8 cellular contexts compared by ENCODE assay signal in the genomic region with DNA sequence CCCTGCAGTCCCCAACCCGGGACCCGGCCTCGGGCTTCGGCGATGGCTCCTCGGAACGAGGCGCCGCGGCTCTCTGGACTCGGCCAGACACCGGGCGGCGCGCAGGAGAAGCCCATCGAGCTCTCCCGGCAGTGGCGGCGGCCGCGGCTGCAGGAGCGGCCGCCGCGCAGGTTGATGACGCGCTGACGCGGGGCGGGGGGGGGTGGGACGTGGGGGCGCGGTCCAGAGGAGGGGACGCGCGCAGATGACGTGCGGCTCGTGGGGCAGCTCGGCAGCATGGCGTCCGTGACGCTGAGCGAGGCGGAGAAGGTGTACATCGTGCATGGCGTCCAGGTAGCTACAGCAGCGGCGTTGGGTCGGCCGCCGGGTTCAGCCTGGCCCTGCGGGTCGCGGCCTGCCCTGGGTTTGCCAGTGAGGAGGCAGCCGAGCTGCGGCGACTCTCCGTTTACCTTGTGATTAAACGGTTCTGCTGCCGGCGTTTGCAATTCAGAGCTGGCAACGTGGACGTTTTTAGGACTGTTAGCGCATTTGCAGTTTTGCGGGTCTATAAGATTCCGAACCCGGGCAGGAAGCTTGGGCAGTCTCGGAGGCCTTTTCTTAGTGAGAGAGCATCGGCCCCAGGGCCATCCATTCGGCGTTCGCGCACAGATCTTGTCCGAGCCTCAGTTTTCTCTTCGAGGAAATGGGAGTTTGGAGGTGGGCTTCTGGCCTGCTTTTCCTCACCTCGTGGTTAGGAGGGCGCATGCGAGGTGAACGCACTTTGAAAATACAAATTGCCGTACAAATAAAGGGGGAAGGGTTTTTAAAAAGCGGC.
DNase-seq lines count a peak whose midpoint lies in the region; ATAC-seq lines count a peak whose summit lies in the region.

EXOSC7 (plus strand) TSS at position 243 of the 814 bp plus-strand sequence; CDS start at position 277, 34 bp downstream.
ZDHHC3 (minus strand) TSS at position 173 of the 814 bp plus-strand sequence. CDS start 16,738 bp downstream, outside the sequence.

- H3K27me3 ChIP-seq in layer of hippocampus (ENCODE audit: control insufficient read depth, insufficient read depth, low read length): no peaks in the 10 kb centered on the region

- ATAC-seq in GM18873 (IDR thresholded peaks at IDR 0.05; ENCODE audit: low FRiP score, unreplicated experiment): peak; percentile 79
- ATAC-seq in HG03108 (IDR thresholded peaks at IDR 0.05; ENCODE audit: unreplicated experiment): peak; percentile 63

- H3K27ac ChIP-seq in cingulate gyrus (ENCODE audit: low read depth, low read length) (peak within 1 kb of the TSS; percentile 61), layer of hippocampus (ENCODE audit: low read depth, low read length) (peak within 1 kb of the TSS; percentile 59)

- DNase-seq in AG08395 (ENCODE audit: low spot score) (peak; percentile 96), NCI-H510A treated with DMSO at 0.1 percent for 48 hours (lab: John Stamatoyannopoulos, UW) (peak; percentile 57)
- DNase-seq in activated CD4-positive, alpha-beta T cell treated with anti-CD3 and anti-CD28 coated beads for 4 hours: peak; percentile 84 to 87
- DNase-seq in stimulated activated CD4-positive, alpha-beta T cell treated with anti-CD3 and anti-CD28 coated beads, Interleukin-1b, Interleukin-23, amount 100 ng/mL, for 24 hours (ENCODE audit: low read depth in 4 of 4, low spot score in 1 of 4): peak; percentile 73 to 79 (median 76)

Comparison
In these comparisons a context has a peak if more than half of its experiments do, and no peak if none do; other contexts are left out.
1. Peak in every context shown above with its lines: DNase-seq, ATAC-seq and H3K27ac ChIP-seq.